Comparison of ENCODE assay signal across 8 cellular contexts in genomic region chr6:128361378-128361777, GRCh38.
"Had no signal": no experiment of that assay in that cellular context is flagged by ENCODE, and none has a peak within 500 bp of the region (broad histone marks: within the 10 kb centered on the region; RNA-seq: fewer than 3 reads in every experiment).

No MANE protein-coding gene starts in this region.

- DNase-seq: H9, HCEC 1CT, IMR-90 had no signal

- ATAC-seq: GM23338, K562 had no signal

- FAIRE-seq: H1, H54, HTR-8/SVneo, K562 had no signal

- H3K4me3 ChIP-seq: GM23338, K562 had no signal
